Comparison of ENCODE assay signal across 8 cellular contexts in genomic region chr20:19815553-19815991, GRCh38. TPM values are rescaled to one million over a fixed set of nuclear protein-coding genes. Genes with fewer than 3 reads are reported as not detected.
DNase-seq lines count a peak whose midpoint lies in the region; TF ChIP-seq lines count a peak whose summit lies in the region.

No MANE protein-coding gene starts in this region.

- H3K4me1 Mint-ChIP-seq in IgD-negative memory B cell (peaks cover 31 to 50% (median 44%) of the 10 kb centered on the region in 3 donors), chondrocyte (ENCODE audit: low read depth) (peaks cover 62% of the 10 kb centered on the region)

- H3K27me3 Mint-ChIP-seq in IgD-negative memory B cell: no peaks in the 10 kb centered on the region
- H3K27me3 Mint-ChIP-seq in chondrocyte (ENCODE audit: low read depth): no peaks in the 10 kb centered on the region

- peak overlapping the region in 2 of 3 donors; percentile 0 to 30 for H3K27ac Mint-ChIP-seq in IgD-negative memory B cell
- peak overlapping the region; percentile 97 for H3K27ac Mint-ChIP-seq in chondrocyte (ENCODE audit: unreplicated experiment)

- H3K4me3 Mint-ChIP-seq in IgD-negative memory B cell (peak overlapping the region; percentile 10 to 79 (median 48)), chondrocyte (ENCODE audit: unreplicated experiment) (peak overlapping the region; percentile 5)

- no peaks in the 10 kb centered on the region for H3K36me3 Mint-ChIP-seq in IgD-negative memory B cell
- H3K36me3 Mint-ChIP-seq in chondrocyte (ENCODE audit: low read depth): no peaks in the 10 kb centered on the region

- H3K4me3 ChIP-seq in AG09309 (ENCODE audit: control insufficient read depth, low read depth, low read length): no peak overlapping the region

- DNase-seq in AG09309 (ENCODE audit: low read depth) (peak; percentile 97), chondrocyte (ENCODE audit: low spot score) (no peak), lung microvascular endothelial cell (ENCODE audit: low read depth in 2 of 2) (peak; percentile 97 to 99), cerebellar cortex (ENCODE audit: low spot score) (no peak), NCI-H524 treated with DMSO at 0.1 percent for 48 hours (lab: John Stamatoyannopoulos, UW) (no peak), AML-193 (lab: John Stamatoyannopoulos, UW) (no peak), SKM-1 treated with dmso at 0.1 percent for 144 hours (lab: John Stamatoyannopoulos, UW; ENCODE audit: unreplicated experiment) (no peak)

- TF ChIP-seq CTCF in AG09309 (IDR thresholded peaks at IDR 0.05; ENCODE audit: control insufficient read depth, insufficient read depth, low read depth, low read length, missing control alignments) (no peak), chondrocyte (IDR thresholded peaks at IDR 0.05) (peak; percentile 66)

- H3K9me3 Mint-ChIP-seq in IgD-negative memory B cell: peaks cover 0 to 1% (median 0%) of the 10 kb centered on the region in 3 donors
- H3K9me3 Mint-ChIP-seq in chondrocyte (ENCODE audit: low read depth): no peaks in the 10 kb centered on the region

RNA-seq across cellular contexts. Expression of gene RIN2, which starts 57.5 kb away (rescaled TPM):
- polyA plus RNA-seq in IgD-negative memory B cell: not detected
- total RNA-seq in chondrocyte: 24.4 to 45.7 TPM (median 27.8 TPM) in 3 replicates
- 71.4 and 80.2 TPM in 2 replicates for total RNA-seq in lung microvascular endothelial cell

Comparison
In these comparisons a context has a peak if more than half of its experiments do, and no peak if none do; other contexts are left out.
1. DNase-seq: peak in AG09309 (single experiment) and lung microvascular endothelial cell (2 of 2); none in chondrocyte (single experiment), cerebellar cortex (single experiment), NCI-H524 treated with DMSO at 0.1 percent for 48 hours (single experiment), AML-193 (0 of 2) and SKM-1 treated with dmso at 0.1 percent for 144 hours (single experiment).